11 cellular contexts compared by ENCODE assay signal in the genomic region with DNA sequence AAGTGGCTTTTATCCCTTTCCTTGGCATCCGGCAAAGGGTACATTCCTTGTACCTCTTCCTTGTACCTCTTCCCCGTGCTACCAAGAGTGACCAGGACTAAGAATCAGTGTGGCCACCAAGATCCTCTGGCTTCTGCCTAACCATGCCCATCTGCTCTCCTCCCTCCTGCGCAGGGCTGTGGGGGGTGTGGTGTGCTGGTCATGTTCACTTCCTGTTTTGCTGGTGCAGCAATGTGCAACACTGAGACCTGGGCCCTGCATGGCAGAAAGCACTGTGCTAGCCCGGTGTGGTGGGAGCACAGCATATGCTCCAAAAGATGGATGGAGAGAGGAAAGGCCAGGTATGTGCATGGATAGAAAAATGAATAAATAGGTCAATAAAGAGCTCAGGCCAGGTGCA. TPM values are rescaled to one million over a fixed set of nuclear protein-coding genes. Genes with fewer than 3 reads are reported as not detected.
DNase-seq lines count a peak whose midpoint lies in the region; ATAC-seq lines count a peak whose summit lies in the region.
"Had no signal": no experiment of that assay in that cellular context is flagged by ENCODE, and none has a peak within 500 bp of the region (broad histone marks: within the 10 kb centered on the region; RNA-seq: fewer than 3 reads in every experiment).

No MANE protein-coding gene starts in this region.

- ATAC-seq in GM18498 (IDR thresholded peaks at IDR 0.05; ENCODE audit: unreplicated experiment): peak; percentile 64
- ATAC-seq in HG03280 (IDR thresholded peaks at IDR 0.05; ENCODE audit: unreplicated experiment): peak; percentile 48
- peak; percentile 91 for ATAC-seq in memory B cell (ENCODE audit: low read depth)
- ATAC-seq in GM18873 (IDR thresholded peaks at IDR 0.05; ENCODE audit: low FRiP score, unreplicated experiment): no peak
- no peak for ATAC-seq in aorta (ENCODE audit: low FRiP score)
- ATAC-seq: heart left ventricle had no signal

- peaks cover 23% of the 10 kb centered on the region for H3K4me1 Mint-ChIP-seq in memory B cell

- no peaks in the 10 kb centered on the region for H3K9me3 Mint-ChIP-seq in memory B cell

- intact Hi-C loops in aorta (cut with DNase I): no loop called here

- no peaks in the 10 kb centered on the region for H3K27me3 ChIP-seq in aorta (ENCODE audit: control insufficient read depth in 1 of 2, insufficient read depth in 2 of 2, low read length in 1 of 2)
- H3K27me3 ChIP-seq: heart left ventricle had no signal

- no peaks in the 10 kb centered on the region for H3K4me1 ChIP-seq in aorta (ENCODE audit: control insufficient read depth in 1 of 2, insufficient read depth in 2 of 2, low read length in 2 of 2)
- H3K4me1 ChIP-seq: heart left ventricle had no signal

- DNase-seq in activated CD4-positive, alpha-beta T cell treated with anti-CD3 and anti-CD28 coated beads, Interleukin-2, amount 50 U/mL, for 48 hours: peak; percentile 10 to 15
- peak; percentile 31 to 49 for DNase-seq in memory B cell (ENCODE audit: low spot score in 2 of 2)
- DNase-seq in NCI-H2171 (lab: John Stamatoyannopoulos, UW): no peak
- no peak for DNase-seq in NCI-H1048 (lab: John Stamatoyannopoulos, UW)
- DNase-seq in aorta: no peak
- DNase-seq: NCI-H345 had no signal

- 71 to 99% methylated on average over 4 of the region's 4 CpGs for WGBS in aorta, 2 donors

- H3K4me3 Mint-ChIP-seq in memory B cell: peak overlapping the region; percentile 39

- no peaks in the 10 kb centered on the region for H3K9me3 ChIP-seq in aorta (ENCODE audit: control insufficient read depth, low read length)
- H3K9me3 ChIP-seq: heart left ventricle had no signal

- no peaks in the 10 kb centered on the region for H3K36me3 Mint-ChIP-seq in memory B cell

- H3K4me3 ChIP-seq in aorta (ENCODE audit: low read length in 2 of 2): no peak overlapping the region
- H3K4me3 ChIP-seq: heart left ventricle had no signal

- no peaks in the 10 kb centered on the region for H3K36me3 ChIP-seq in aorta (ENCODE audit: control insufficient read depth in 1 of 2, insufficient read depth in 2 of 2, low read length in 1 of 2)
- H3K36me3 ChIP-seq: heart left ventricle had no signal

- H3K27ac Mint-ChIP-seq in memory B cell: peak overlapping the region; percentile 12

- H3K27me3 Mint-ChIP-seq in memory B cell: no peaks in the 10 kb centered on the region

- no peak overlapping the region for H3K27ac ChIP-seq in aorta (ENCODE audit: low read depth in 1 of 2, low read length in 2 of 2)
- H3K27ac ChIP-seq: heart left ventricle had no signal

RNA-seq across cellular contexts. Expression of a gene that starts 33.3 kb away (rescaled TPM):
- total RNA-seq in aorta: 10 to 100 TPM in 1 of 2 donors, 1 to 10 TPM in 1; 6.8 to 17.7 TPM
- 1 to 10 TPM; 1.0 to 1.4 TPM for polyA plus RNA-seq in aorta
- total RNA-seq: myocyte had no signal

Comparison
In these comparisons a context has a peak if more than half of its experiments do, and no peak if none do; other contexts are left out.
1. ATAC-seq: peak in GM18498 (single experiment), HG03280 (single experiment) and memory B cell (single experiment); none in GM18873 (single experiment) and aorta (single experiment).
2. DNase-seq: peak in activated CD4-positive, alpha-beta T cell treated with anti-CD3 and anti-CD28 coated beads, Interleukin-2, amount 50 U/mL, for 48 hours (2 of 2) and memory B cell (2 of 2); none in NCI-H2171 (single experiment), NCI-H1048 (single experiment) and aorta (0 of 2).